1 cellular context compared by ENCODE assay signal in the genomic region with DNA sequence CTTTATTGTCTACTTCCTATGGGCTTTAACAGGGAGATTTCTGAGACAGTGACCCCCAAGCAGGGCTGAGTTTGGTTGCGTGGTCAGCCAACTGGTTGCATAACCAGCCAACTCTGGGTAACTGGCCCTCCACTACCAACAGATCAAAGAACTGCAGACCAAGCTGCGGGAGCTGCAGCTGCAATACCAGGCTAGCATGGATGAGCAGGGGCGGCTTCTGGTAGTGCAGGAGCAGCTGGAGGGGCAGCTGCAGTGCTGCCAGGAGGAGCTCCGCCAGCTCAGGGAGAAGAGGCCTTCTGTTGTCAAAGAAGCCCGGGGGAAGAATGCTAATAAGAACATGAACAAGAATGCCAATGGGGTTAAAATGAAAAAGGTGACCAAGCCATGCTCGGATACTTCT.
TF ChIP-seq lines count a peak whose summit lies in the region.

No MANE protein-coding gene starts in this region.

TF ChIP-seq in HepG2, 621 proteins besides CTCF, POLR2A, EP300 and RAD21:
- TF ChIP-seq ZNF749 (CRISPR knock-in tag; IDR thresholded peaks at IDR 0.05; ENCODE audit: borderline replicate concordance) (no peak), CEBPB (IDR thresholded peaks at IDR 0.05; ENCODE audit: borderline replicate concordance, low read depth, low read length) (peak; percentile 15; the same call in 1 of the 2 replicates)
